1 cellular context compared by ENCODE assay signal in the genomic region with DNA sequence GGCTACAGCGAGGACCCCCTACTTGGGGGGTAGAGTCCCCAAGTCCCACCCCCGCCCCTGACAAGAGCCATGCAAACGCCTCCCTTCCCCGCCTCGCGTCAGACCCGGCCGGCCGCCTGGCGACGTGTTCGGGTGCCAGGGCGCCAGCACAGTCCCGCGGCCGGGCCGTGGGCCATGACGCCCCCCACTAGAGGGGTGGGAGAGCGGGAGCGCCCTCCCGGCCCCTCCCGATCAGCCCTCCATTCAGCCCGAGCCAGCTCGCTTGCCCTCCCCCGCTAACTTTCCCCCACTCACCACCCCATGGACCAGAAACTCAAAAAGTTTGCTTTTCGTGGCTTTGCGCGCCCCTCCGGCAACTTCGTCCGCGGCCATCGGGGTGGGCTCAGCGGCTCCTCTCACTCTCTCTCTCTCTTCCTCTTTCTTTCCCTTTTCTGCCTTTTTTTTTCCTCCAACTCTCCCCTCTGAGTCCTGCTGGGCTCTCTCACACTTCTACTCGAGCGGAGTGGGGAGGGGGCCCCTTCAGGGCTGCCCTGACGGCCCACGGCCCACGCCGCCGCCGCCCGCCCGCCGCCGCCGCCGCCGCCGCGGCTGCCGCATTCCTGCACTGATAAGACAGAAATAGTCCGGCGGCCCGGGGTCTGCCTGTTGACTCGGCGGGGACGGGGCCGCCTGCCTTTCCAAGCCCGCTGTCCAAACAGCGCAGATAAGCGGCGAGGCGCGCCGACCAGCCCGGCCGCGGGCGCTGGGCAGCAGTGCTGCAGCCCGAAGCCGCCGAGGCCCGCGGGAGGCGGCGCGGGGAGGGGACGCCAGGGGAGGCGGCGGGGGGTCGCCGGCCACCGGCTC.
TF ChIP-seq lines count a peak whose summit lies in the region.

SMARCD3 (minus strand) TSS at position 504 of the 843 bp plus-strand sequence; CDS start at position 372, 132 bp downstream.

TF ChIP-seq in K562, 482 proteins besides CTCF, POLR2A, EP300 and RAD21 (continued from another document and continues in another):
- TF ChIP-seq RERE (CRISPR knock-in tag; IDR thresholded peaks at IDR 0.05; ENCODE audit: borderline replicate concordance) (no peak), MCM3 (IDR thresholded peaks at IDR 0.05) (no peak), GATA2 (CRISPR knock-in tag; IDR thresholded peaks at IDR 0.05) (no peak), HDAC8 (tag; IDR thresholded peaks at IDR 0.05) (no peak; the same call in 1 of the 2 replicates), ZBTB40 (IDR thresholded peaks at IDR 0.05) (peak; percentile 63; the same call in 1 of the 2 replicates), ZBTB40 (CRISPR knock-in tag; IDR thresholded peaks at IDR 0.05) (no peak), ZFP1 (CRISPR knock-in tag; IDR thresholded peaks at IDR 0.05) (no peak), GTF2F1 (IDR thresholded peaks at IDR 0.05; ENCODE audit: low read depth, low read length) (no peak), SMARCE1 (IDR thresholded peaks at IDR 0.05) (peak; percentile 68; the same call in 1 of the 2 replicates), ELF2 (CRISPR knock-in tag; IDR thresholded peaks at IDR 0.05) (no peak), SAFB (IDR thresholded peaks at IDR 0.05; ENCODE audit: borderline replicate concordance, low read depth, low read length) (peak; percentile 10; the same call in 1 of the 2 replicates), ZNF408 (CRISPR knock-in tag; IDR thresholded peaks at IDR 0.05; ENCODE audit: low read depth) (no peak), SPI1 (IDR thresholded peaks at IDR 0.05; ENCODE audit: borderline replicate concordance, low read depth, low read length) (peak; percentile 54; the same call in 1 of the 2 replicates), ZNF197 (CRISPR knock-in tag; IDR thresholded peaks at IDR 0.05; ENCODE audit: low read depth) (peak; percentile 44; the same call in 1 of the 2 replicates), ZNF274 (IDR thresholded peaks at IDR 0.05; ENCODE audit: borderline replicate concordance, low read depth, low read length) (no peak), L3MBTL2 (IDR thresholded peaks at IDR 0.05) (0 out of 2 replicates have a peak, but pooled peaks have one; percentile 60), ZNF24 (IDR thresholded peaks at IDR 0.05) (peak; percentile 27; the same call in 1 of the 2 replicates), ZNF583 (CRISPR knock-in tag; IDR thresholded peaks at IDR 0.05) (no peak), JUN (IDR thresholded peaks at IDR 0.05; ENCODE audit: borderline replicate concordance, low read depth, low read length) (no peak), JUN (CRISPR knock-in tag; IDR thresholded peaks at IDR 0.05; ENCODE audit: borderline replicate concordance) (no peak), ZFP36 (IDR thresholded peaks at IDR 0.05; ENCODE audit: low read depth, low read length, partially characterized antibody) (no peak), KLF6 (CRISPR knock-in tag; IDR thresholded peaks at IDR 0.05; ENCODE audit: borderline replicate concordance) (no peak), FOXA1 (IDR thresholded peaks at IDR 0.05; ENCODE audit: borderline replicate concordance) (no peak), HMG20A (CRISPR knock-in tag; conservative IDR thresholded peaks at IDR 0.05) (no peak), ZNF395 (CRISPR knock-in tag; IDR thresholded peaks at IDR 0.05) (no peak), ZNF780A (CRISPR knock-in tag; IDR thresholded peaks at IDR 0.05) (no peak), DPF2 (IDR thresholded peaks at IDR 0.05) (peak; percentile 75), FOXA3 (CRISPR knock-in tag; conservative IDR thresholded peaks at IDR 0.05 in 1 of 2, IDR thresholded peaks at IDR 0.05 in 1 of 2) (no peak), GATAD2B (IDR thresholded peaks at IDR 0.05; ENCODE audit: borderline replicate concordance) (peak; percentile 98), ZNF584 (CRISPR knock-in tag; IDR thresholded peaks at IDR 0.05; ENCODE audit: low read depth) (no peak), ZFX (CRISPR knock-in tag; IDR thresholded peaks at IDR 0.05) (peak; percentile 19; the same call in 1 of the 2 replicates)
- TF ChIP-seq, protein P1, sequence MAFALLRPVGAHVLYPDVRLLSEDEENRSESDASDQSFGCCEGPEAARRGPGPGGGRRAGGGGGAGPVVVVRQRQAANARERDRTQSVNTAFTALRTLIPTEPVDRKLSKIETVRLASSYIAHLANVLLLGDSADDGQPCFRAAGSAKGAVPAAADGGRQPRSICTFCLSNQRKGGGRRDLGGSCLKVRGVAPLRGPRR (CRISPR knock-in tag; IDR thresholded peaks at IDR 0.05) = no peak
- TF ChIP-seq, protein P2, sequence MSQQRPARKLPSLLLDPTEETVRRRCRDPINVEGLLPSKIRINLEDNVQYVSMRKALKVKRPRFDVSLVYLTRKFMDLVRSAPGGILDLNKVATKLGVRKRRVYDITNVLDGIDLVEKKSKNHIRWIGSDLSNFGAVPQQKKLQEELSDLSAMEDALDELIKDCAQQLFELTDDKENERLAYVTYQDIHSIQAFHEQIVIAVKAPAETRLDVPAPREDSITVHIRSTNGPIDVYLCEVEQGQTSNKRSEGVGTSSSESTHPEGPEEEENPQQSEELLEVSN (IDR thresholded peaks at IDR 0.05; ENCODE audit: borderline replicate concordance in 1 of 2, extremely low read depth in 1 of 2, insufficient read depth in 1 of 2, insufficient read length in 1 of 2, low read depth in 1 of 2, low read length in 1 of 2, poor library complexity in 1 of 2, severe bottlenecking in 1 of 2) = peak in 1 of 2 experiments; percentile 73
- TF ChIP-seq, protein P3, sequence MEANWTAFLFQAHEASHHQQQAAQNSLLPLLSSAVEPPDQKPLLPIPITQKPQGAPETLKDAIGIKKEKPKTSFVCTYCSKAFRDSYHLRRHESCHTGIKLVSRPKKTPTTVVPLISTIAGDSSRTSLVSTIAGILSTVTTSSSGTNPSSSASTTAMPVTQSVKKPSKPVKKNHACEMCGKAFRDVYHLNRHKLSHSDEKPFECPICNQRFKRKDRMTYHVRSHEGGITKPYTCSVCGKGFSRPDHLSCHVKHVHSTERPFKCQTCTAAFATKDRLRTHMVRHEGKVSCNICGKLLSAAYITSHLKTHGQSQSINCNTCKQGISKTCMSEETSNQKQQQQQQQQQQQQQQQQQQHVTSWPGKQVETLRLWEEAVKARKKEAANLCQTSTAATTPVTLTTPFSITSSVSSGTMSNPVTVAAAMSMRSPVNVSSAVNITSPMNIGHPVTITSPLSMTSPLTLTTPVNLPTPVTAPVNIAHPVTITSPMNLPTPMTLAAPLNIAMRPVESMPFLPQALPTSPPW (CRISPR knock-in tag; IDR thresholded peaks at IDR 0.05) = peak; percentile 80
- TF ChIP-seq, protein P4, sequence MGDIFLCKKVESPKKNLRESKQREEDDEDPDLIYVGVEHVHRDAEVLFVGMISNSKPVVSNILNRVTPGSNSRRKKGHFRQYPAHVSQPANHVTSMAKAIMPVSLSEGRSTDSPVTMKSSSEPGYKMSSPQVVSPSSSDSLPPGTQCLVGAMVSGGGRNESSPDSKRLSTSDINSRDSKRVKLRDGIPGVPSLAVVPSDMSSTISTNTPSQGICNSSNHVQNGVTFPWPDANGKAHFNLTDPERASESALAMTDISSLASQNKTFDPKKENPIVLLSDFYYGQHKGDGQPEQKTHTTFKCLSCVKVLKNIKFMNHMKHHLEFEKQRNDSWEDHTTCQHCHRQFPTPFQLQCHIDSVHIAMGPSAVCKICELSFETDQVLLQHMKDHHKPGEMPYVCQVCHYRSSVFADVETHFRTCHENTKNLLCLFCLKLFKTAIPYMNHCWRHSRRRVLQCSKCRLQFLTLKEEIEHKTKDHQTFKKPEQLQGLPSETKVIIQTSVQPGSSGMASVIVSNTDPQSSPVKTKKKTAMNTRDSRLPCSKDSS (IDR thresholded peaks at IDR 0.05; ENCODE audit: low read depth, partially characterized antibody) = no peak
